ENCODE assay signal across 25 cellular contexts in the genomic region with DNA sequence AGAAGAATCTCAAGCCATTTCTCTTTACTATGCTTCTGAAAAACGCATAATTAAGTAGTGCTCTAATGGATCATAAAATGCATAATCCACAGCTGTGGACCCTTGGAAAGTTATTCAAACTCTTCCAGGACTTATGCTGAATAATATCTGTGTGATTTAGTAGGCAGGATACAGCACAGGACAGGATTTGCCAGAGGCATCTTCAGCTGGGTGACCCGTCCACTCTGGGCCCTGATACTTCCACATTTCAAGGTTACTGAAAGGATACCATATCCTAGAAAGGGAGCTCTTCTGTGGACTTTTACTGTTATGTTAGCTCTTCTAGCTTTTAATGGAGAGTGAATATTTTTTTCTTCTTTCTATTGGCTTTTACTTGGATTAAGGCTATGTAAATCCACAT.
"Had no signal": no experiment of that assay in that cellular context is flagged by ENCODE, and none has a peak within 500 bp of the region (broad histone marks: within the 10 kb centered on the region; RNA-seq: fewer than 3 reads in every experiment).

No MANE protein-coding gene starts in this region.

- DNase-seq: activated CD4-positive, alpha-beta memory T cell treated with anti-CD3 and anti-CD28 coated beads for 36 hours; activated CD4-positive, alpha-beta T cell treated with anti-CD3 and anti-CD28 coated beads, Interleukin-2, amount 10 ng/mL, durations not matched to agents 24 days and 14 days; activated CD4-positive, CD25-positive, alpha-beta regulatory T cell treated with anti-CD3 and anti-CD28 coated beads, Interleukin-2, amount 50 U/mL, for 72 hours; activated CD8-positive, alpha-beta memory T cell treated with anti-CD3 and anti-CD28 coated beads, Interleukin-2, amount 50 U/mL, for 4 hours; activated effector memory CD4-positive, alpha-beta T cell treated with anti-CD3 and anti-CD28 coated beads, Interleukin-2, amount 50 U/mL, for 16 hours; activated naive CD4-positive, alpha-beta T cell treated with anti-CD3 and anti-CD28 coated beads for 36 hours; activated naive CD8-positive, alpha-beta T cell treated with anti-CD3 and anti-CD28 coated beads for 36 hours; activated T-cell treated with anti-CD3 and anti-CD28 coated beads, Interleukin-2, amount 50 U/mL, for 1 hour; adrenal gland; aorta; cerebellar nuclear complex; colonic mucosa; effector CD8-positive, alpha-beta T cell; heart left ventricle; midbrain; naive thymus-derived CD4-positive, alpha-beta T cell; nucleus accumbens; stimulated activated CD4-positive, alpha-beta T cell treated with anti-CD3 and anti-CD28 coated beads, Interleukin-2, amount 100 ng/mL, for 48 hours; stimulated activated naive CD4-positive, alpha-beta T cell treated with Interleukin-2 at 50 U/mL for 16 hours; T-helper 9 cell had no signal

- H3K79me2 ChIP-seq: parathyroid adenoma had no signal

- H3K36me3 ChIP-seq: adrenal gland, cardiac muscle cell, colonic mucosa, heart left ventricle, right atrium auricular region, tibial nerve had no signal

- H3K27me3 ChIP-seq: adrenal gland, cardiac muscle cell, colonic mucosa, heart left ventricle, right atrium auricular region, tibial nerve had no signal

- H3K9me3 ChIP-seq: adrenal gland, colonic mucosa, heart left ventricle, right atrium auricular region, tibial nerve had no signal

- H3K4me3 ChIP-seq: adrenal gland, cardiac muscle cell, colonic mucosa, heart left ventricle, right atrium auricular region, tibial nerve had no signal

- H3K4me1 ChIP-seq: adrenal gland, colonic mucosa, heart left ventricle, parathyroid adenoma, right atrium auricular region, tibial nerve had no signal

- ATAC-seq: heart left ventricle; naive thymus-derived CD4-positive, alpha-beta T cell had no signal

- H2AFZ ChIP-seq: parathyroid adenoma had no signal

- H3K27ac ChIP-seq: adrenal gland, cardiac muscle cell, colonic mucosa, epithelial cell of prostate, heart left ventricle, parathyroid adenoma, right atrium auricular region, tibial nerve had no signal
